Comparison of ENCODE assay signal across 21 cellular contexts in the genomic region with DNA sequence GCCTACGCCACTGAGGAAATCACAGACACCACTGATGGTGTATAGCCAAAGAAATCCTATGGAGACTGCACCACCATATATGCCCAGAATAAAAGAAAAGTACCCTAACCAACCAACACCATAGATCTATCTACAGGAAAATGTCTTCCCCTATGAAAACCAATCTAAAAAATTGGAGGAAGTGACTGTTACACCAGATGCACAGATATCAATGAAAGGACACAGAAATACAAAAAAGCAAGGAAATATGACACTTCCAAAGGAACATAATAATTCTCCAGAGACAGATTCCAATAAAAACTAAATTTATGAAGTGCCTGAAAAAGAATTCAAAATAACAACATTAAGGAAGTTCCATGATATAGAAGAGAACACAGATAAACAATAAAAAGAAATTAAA. TPM values are rescaled to one million over a fixed set of nuclear protein-coding genes. Genes with fewer than 3 reads are reported as not detected.
DNase-seq lines count a peak whose midpoint lies in the region; ATAC-seq, FAIRE-seq and TF ChIP-seq lines count a peak whose summit lies in the region.
"Had no signal": no experiment of that assay in that cellular context is flagged by ENCODE, and none has a peak within 500 bp of the region (broad histone marks: within the 10 kb centered on the region; RNA-seq: fewer than 3 reads in every experiment).

No MANE protein-coding gene starts in this region.

- TF ChIP-seq EP300 in H1 (IDR thresholded peaks at IDR 0.05; ENCODE audit: borderline replicate concordance in 1 of 2, low read depth in 2 of 2, low read length in 2 of 2), result no peak

- H3K9ac ChIP-seq in GM23248 (no peak overlapping the region), H1 (replicated peaks in 1 of 4; ENCODE audit: extremely low read depth in 1 of 4, low read depth in 3 of 4, low read length in 3 of 4) (no peak overlapping the region)

- CTCF ChIA-PET in H1 (lab: Charles Lee; ENCODE audit: partially characterized antibody), result no interaction called here
- CTCF ChIA-PET in activated CD8-positive, alpha-beta memory T cell treated with anti-CD3 and anti-CD28 coated beads, Interleukin-2, amount 10 ng/mL, durations not matched to agents 7 days and 5 days (lab: Charles Lee), result no interaction called here

- FAIRE-seq in H1 (lab: Jason Lieb, UNC) (no peak), GM19239 (lab: Jason Lieb, UNC) (no peak)
- FAIRE-seq: D721Med, GM12892, HepG2, HTR-8/SVneo had no signal

- WGBS in GM23248 (ENCODE audit: low coverage in 1 of 2, low lambda C conversion rate in 2 of 2, missing lambda C conversion rate in 2 of 2), 2 experiments, result 100% methylated on average over 1 of the region's 1 CpG
- 92% methylated on average over 1 of the region's 1 CpG; no CpG with 5 or more reads in 1 of the 2 experiments for WGBS in H1 (ENCODE audit: extremely low coverage in 1 of 2, insufficient coverage in 1 of 2, insufficient read length in 1 of 2, insufficient replicate concordance in 2 of 2, low coverage in 1 of 2, low lambda C conversion rate in 2 of 2, missing lambda C conversion rate in 1 of 2), 2 experiments

- POLR2A ChIA-PET in H1 (lab: Charles Lee; ENCODE audit: partially characterized antibody), result interaction anchor here (0.6 kb wide), 1 partner anchor 10 kb away, joined by 3 read pairs; no protein-coding TSS in a partner anchor

- peaks cover 11% of the 10 kb centered on the region for H3K36me3 ChIP-seq in ACC112 (ENCODE audit: insufficient read depth, low read length)
- H3K36me3 ChIP-seq in GM23248 (ENCODE audit: low read depth), result peaks cover 14% of the 10 kb centered on the region; the same call in 1 of the 2 replicates
- H3K36me3 ChIP-seq in H1 (ENCODE audit: control insufficient read depth in 2 of 4, insufficient read depth in 4 of 4, low read length in 3 of 4), result no peaks in the 10 kb centered on the region
- H3K36me3 ChIP-seq in osteoblast (ENCODE audit: insufficient read depth, low read length), result peaks cover 21% of the 10 kb centered on the region

- no peaks in the 10 kb centered on the region for H3K27me3 ChIP-seq in ACC112 (ENCODE audit: insufficient read depth, low read length)
- no peaks in the 10 kb centered on the region for H3K27me3 ChIP-seq in GM23248 (replicated peaks; ENCODE audit: insufficient read depth)
- no peaks in the 10 kb centered on the region for H3K27me3 ChIP-seq in H1 (replicated peaks in 1 of 4; ENCODE audit: control insufficient read depth in 3 of 4, extremely low read depth in 1 of 4, insufficient read depth in 3 of 4, low read length in 3 of 4)
- H3K27me3 ChIP-seq in osteoblast (ENCODE audit: insufficient read depth, low read length), result no peaks in the 10 kb centered on the region

- H3K27ac Mint-ChIP-seq in activated CD8-positive, alpha-beta memory T cell treated with anti-CD3 and anti-CD28 coated beads, Interleukin-2, amount 10 ng/mL, durations not matched to agents 7 days and 5 days, result no peak overlapping the region
- H3K27ac Mint-ChIP-seq: CD4-positive, alpha-beta T cell; GM23338; H9 had no signal

- no peak overlapping the region for H3K56ac ChIP-seq in H1 (replicated peaks; ENCODE audit: insufficient read length, low read depth, low read length)

- H3K4me1 Mint-ChIP-seq in activated CD8-positive, alpha-beta memory T cell treated with anti-CD3 and anti-CD28 coated beads, Interleukin-2, amount 10 ng/mL, durations not matched to agents 7 days and 5 days, result peaks cover 2% of the 10 kb centered on the region

- H2BK20ac ChIP-seq in H1 (ENCODE audit: low read length), result no peak overlapping the region

- H3K4ac ChIP-seq in H1 (replicated peaks; ENCODE audit: insufficient read length, low read depth, low read length), result no peak overlapping the region

- H3K27ac ChIP-seq in ACC112 (ENCODE audit: low read depth, low read length) (peak overlapping the region; percentile 99), GM23248 (peak overlapping the region; percentile 24), H1 (ENCODE audit: low read depth, low read length) (no peak overlapping the region), osteoblast (ENCODE audit: low read depth, low read length) (peak overlapping the region; percentile 99)
- H3K27ac ChIP-seq: 22Rv1 had no signal

- 0 out of 2 replicates have a peak overlapping the region, but pooled peaks have one; percentile 77 for H2BK12ac ChIP-seq in H1 (ENCODE audit: low read depth, low read length)

- H3K4me3 ChIP-seq in ACC112 (ENCODE audit: low read depth, low read length) (no peak overlapping the region), GM23248 (no peak overlapping the region), H1 (ENCODE audit: extremely low read depth in 1 of 4, insufficient read depth in 2 of 4, low read depth in 3 of 4, low read length in 4 of 4) (no peak overlapping the region), osteoblast (ENCODE audit: insufficient read depth, low read length) (no peak overlapping the region)
- H3K4me3 ChIP-seq: GM23338 had no signal

- peaks cover 3% of the 10 kb centered on the region for H3K9me3 Mint-ChIP-seq in activated CD8-positive, alpha-beta memory T cell treated with anti-CD3 and anti-CD28 coated beads, Interleukin-2, amount 10 ng/mL, durations not matched to agents 7 days and 5 days (ENCODE audit: low read depth)
- H3K9me3 Mint-ChIP-seq: GM23338 had no signal

- H2BK120ac ChIP-seq in H1 (replicated peaks; ENCODE audit: low read depth, low read length), result no peak overlapping the region

- H3K79me2 ChIP-seq in ACC112 (ENCODE audit: control insufficient read depth, insufficient read depth, low read length, unreplicated experiment) (peaks cover 22% of the 10 kb centered on the region), GM23248 (ENCODE audit: insufficient read depth) (peaks cover 69% of the 10 kb centered on the region), H1 (ENCODE audit: control insufficient read depth in 1 of 2, insufficient read depth in 2 of 2, low read length in 2 of 2) (no peaks in the 10 kb centered on the region), osteoblast (ENCODE audit: insufficient read depth, low read length) (peaks cover 62% of the 10 kb centered on the region)

- H4K91ac ChIP-seq in H1 (replicated peaks; ENCODE audit: insufficient read length, low read length), result no peak overlapping the region

- no peak for TF ChIP-seq POLR2A in H1 (IDR thresholded peaks at IDR 0.05; ENCODE audit: control extremely low read depth in 1 of 2, low read depth in 2 of 2, low read length in 2 of 2)

- no peak for ATAC-seq in activated CD8-positive, alpha-beta memory T cell treated with anti-CD3 and anti-CD28 coated beads, Interleukin-2, amount 10 ng/mL, durations not matched to agents 7 days and 5 days
- ATAC-seq: GM23338, HepG2 had no signal

- H3K14ac ChIP-seq in H1 (ENCODE audit: insufficient read length), result no peak overlapping the region

- no peak overlapping the region for H2AK5ac ChIP-seq in H1 (ENCODE audit: low read depth, low read length)

- H3F3A ChIP-seq in GM23248 (ENCODE audit: insufficient read depth), result peaks cover 83% of the 10 kb centered on the region

- no peak overlapping the region for H3K18ac ChIP-seq in H1 (ENCODE audit: extremely low read depth, low read length)

- TF ChIP-seq RAD21 in H1 (IDR thresholded peaks at IDR 0.05 in 1 of 2, conservative IDR thresholded peaks at IDR 0.05 in 1 of 2; ENCODE audit: low read depth in 2 of 2, low read length in 2 of 2), result no peak

- in situ Hi-C loops in GM23248 (cut with MboI), result no loop called here
- in situ Hi-C loops in KBM-7 (cut with MboI; ENCODE audit: low pct_unique_long_range_greater_than_20kb, low sequenced_read_pairs), result no loop called here

- H3K4me2 ChIP-seq in GM23248 (ENCODE audit: unreplicated experiment) (no peak overlapping the region), H1 (ENCODE audit: insufficient read depth in 1 of 2, low read depth in 2 of 2, low read length in 2 of 2) (no peak overlapping the region), osteoblast (ENCODE audit: insufficient read depth, low read length) (no peak overlapping the region)
- H3K4me2 ChIP-seq: GM23338 had no signal

- peaks cover 60% of the 10 kb centered on the region for H3K4me1 ChIP-seq in ACC112 (ENCODE audit: control insufficient read depth, insufficient read depth, low read length, unreplicated experiment)
- peaks cover 63% of the 10 kb centered on the region for H3K4me1 ChIP-seq in GM23248 (ENCODE audit: insufficient read depth)
- peaks cover 0 to 15% (median 1%) of the 10 kb centered on the region in 4 experiments; a peak in 4 of 7 replicates for H3K4me1 ChIP-seq in H1 (replicated peaks in 1 of 4; ENCODE audit: control insufficient read depth in 3 of 4, insufficient read depth in 4 of 4, low read length in 3 of 4)
- H3K4me1 ChIP-seq in osteoblast (ENCODE audit: insufficient read depth, low read length), result peaks cover 65% of the 10 kb centered on the region

- H3K4me3 Mint-ChIP-seq in activated CD8-positive, alpha-beta memory T cell treated with anti-CD3 and anti-CD28 coated beads, Interleukin-2, amount 10 ng/mL, durations not matched to agents 7 days and 5 days, result no peak overlapping the region
- H3K4me3 Mint-ChIP-seq: CD4-positive, alpha-beta T cell; GM23338; H9 had no signal

- H4K8ac ChIP-seq in H1 (ENCODE audit: extremely low read depth, insufficient read depth, low read length), result no peak overlapping the region

- H4K5ac ChIP-seq in H1 (ENCODE audit: insufficient read length, low read depth, low read length), result no peak overlapping the region

- no peaks in the 10 kb centered on the region for H3K23me2 ChIP-seq in H1 (ENCODE audit: low read depth, low read length)

- peaks cover 6% of the 10 kb centered on the region for H3K9me3 ChIP-seq in GM23248 (ENCODE audit: low read depth)
- H3K9me3 ChIP-seq in H1 (ENCODE audit: insufficient read depth in 2 of 2, low read depth in 1 of 2, low read length in 1 of 2), result no peaks in the 10 kb centered on the region
- H3K9me3 ChIP-seq in osteoblast (ENCODE audit: low read depth, low read length), result no peaks in the 10 kb centered on the region

- peaks cover 55% of the 10 kb centered on the region for H3K27me3 Mint-ChIP-seq in activated CD8-positive, alpha-beta memory T cell treated with anti-CD3 and anti-CD28 coated beads, Interleukin-2, amount 10 ng/mL, durations not matched to agents 7 days and 5 days
- H3K27me3 Mint-ChIP-seq: CD4-positive, alpha-beta T cell had no signal

- H2AFZ ChIP-seq in ACC112 (ENCODE audit: low read length, unreplicated experiment), result no peak overlapping the region
- no peak overlapping the region for H2AFZ ChIP-seq in GM23248
- no peak overlapping the region for H2AFZ ChIP-seq in H1 (ENCODE audit: low read length)
- no peak overlapping the region for H2AFZ ChIP-seq in osteoblast (ENCODE audit: low read length)
- H2AFZ ChIP-seq: GM23338 had no signal

- no peaks in the 10 kb centered on the region for H3K79me1 ChIP-seq in H1 (ENCODE audit: low read depth, low read length)

- DNase-seq in GM23248 (no peak), H1 (ENCODE audit: low read depth in 1 of 2, low spot score in 2 of 2) (no peak), osteoblast (ENCODE audit: insufficient read length, low spot score, missing footprints) (no peak), GM19239 (ENCODE audit: insufficient read length, low spot score) (no peak), KBM-7 (no peak)
- DNase-seq in activated CD4-positive, alpha-beta T cell treated with anti-CD3 and anti-CD28 coated beads for 1 hour, result no peak
- DNase-seq in activated CD8-positive, alpha-beta memory T cell treated with anti-CD3 and anti-CD28 coated beads, Interleukin-2, amount 10 ng/mL, durations not matched to agents 7 days and 5 days, result no peak
- DNase-seq: AML-193; C1 segment of cervical spinal cord; CD4-positive, alpha-beta T cell; DMS153; DND-41; GDM1; H9 had no signal

- no peaks in the 10 kb centered on the region for H3K9me2 ChIP-seq in GM23248 (ENCODE audit: insufficient read depth)

- TF ChIP-seq CTCF in H1 (IDR thresholded peaks at IDR 0.05; ENCODE audit: control extremely low read depth in 1 of 3, insufficient read depth in 1 of 3, low read depth in 1 of 3, low read length in 3 of 3) (no peak), osteoblast (IDR thresholded peaks at IDR 0.05; ENCODE audit: extremely low read depth, low read depth, low read length) (no peak)

- H3K36me3 Mint-ChIP-seq in activated CD8-positive, alpha-beta memory T cell treated with anti-CD3 and anti-CD28 coated beads, Interleukin-2, amount 10 ng/mL, durations not matched to agents 7 days and 5 days, result no peaks in the 10 kb centered on the region

- no peak overlapping the region for H2BK15ac ChIP-seq in H1 (ENCODE audit: low read length)

- no peak overlapping the region for H3K23ac ChIP-seq in H1 (ENCODE audit: insufficient read length)

- H2BK5ac ChIP-seq in H1 (ENCODE audit: low read depth, low read length), result no peak overlapping the region

- H4K20me1 ChIP-seq in GM23248 (ENCODE audit: insufficient read depth) (no peaks in the 10 kb centered on the region), H1 (replicated peaks in 1 of 2; ENCODE audit: control insufficient read depth in 1 of 2, insufficient read depth in 2 of 2, low read length in 2 of 2) (no peaks in the 10 kb centered on the region), osteoblast (ENCODE audit: insufficient read depth, low read length) (no peaks in the 10 kb centered on the region)

RNA-seq across cellular contexts. Expression of gene BCL10, which starts 56.8 kb away (rescaled TPM):
- 45.5 and 51.4 TPM in 2 replicates for total RNA-seq in GM23248 (2014; rRNA removed; shearing (Covaris generic))
- polyA plus RNA-seq in GM23248 (2016; fragmentation: Nextera tagmentation; extraction: Ambion mirVana) (70.7 and 74.2 TPM in 2 replicates), H1 (2011; rRNA removed) (5.0 and 7.4 TPM in 2 replicates)
- total RNA-seq in H1 (2021; fragmentation: NEBNext Ultra II Directional; extraction: Animal tissue kit (Norgen Biotek cat#: 25700)), result 24.6 and 29.6 TPM in 2 replicates
- polyA plus RNA-seq in H1 (2011; cell fraction: cytosol; rRNA removed), result 4.9 TPM
- polyA plus RNA-seq in H1 (2011; cell fraction: nucleus; rRNA removed), result 3.1 TPM
- 7.3 to 15.0 TPM (median 10.0 TPM) in 4 replicates for polyA plus RNA-seq in H1 (2012, experiment 1 of 2)
- 3.6 TPM for polyA plus RNA-seq in H1 (2012, experiment 2 of 2)
- polyA plus RNA-seq in H1 (2013, experiment 1 of 2), result 10.8 TPM
- polyA plus RNA-seq in H1 (2013, experiment 2 of 2), result 10.2 TPM
- polyA minus RNA-seq in H1 (2011; rRNA and poly(A)+ RNA removed), result 8.9 and 10.2 TPM in 2 replicates
- polyA minus RNA-seq in H1 (2011; cell fraction: cytosol; rRNA and poly(A)+ RNA removed), result 9.8 TPM
- 30.0 TPM for polyA minus RNA-seq in H1 (2011; cell fraction: nucleus; rRNA and poly(A)+ RNA removed)
- 30.4 and 35.7 TPM in 2 replicates for total RNA-seq in osteoblast
- total RNA-seq in activated CD8-positive, alpha-beta memory T cell treated with anti-CD3 and anti-CD28 coated beads, Interleukin-2, amount 10 ng/mL, durations not matched to agents 7 days and 5 days, result 10 to 100 TPM; 23.9 to 26.9 TPM
